Comparison of ENCODE assay signal across 16 cellular contexts in genomic region chr13:26459276-26460131, GRCh38.
DNase-seq lines count a peak whose midpoint lies in the region; ATAC-seq and TF ChIP-seq lines count a peak whose summit lies in the region.
"Had no signal": no experiment of that assay in that cellular context is flagged by ENCODE, and none has a peak within 500 bp of the region (broad histone marks: within the 10 kb centered on the region; RNA-seq: fewer than 3 reads in every experiment).

No MANE protein-coding gene starts in this region.

- peaks cover 29% of the 10 kb centered on the region for H3K27me3 Mint-ChIP-seq in type B pancreatic cell

- TF ChIP-seq CTCF in upper lobe of left lung (IDR thresholded peaks at IDR 0.05) (no peak), tibial artery (IDR thresholded peaks at IDR 0.05) (no peak), type B pancreatic cell (conservative IDR thresholded peaks at IDR 0.05) (no peak), brain microvascular endothelial cell (IDR thresholded peaks at IDR 0.05; ENCODE audit: low read depth, low read length, missing control alignments) (no peak)

- no peaks in the 10 kb centered on the region for H3K36me3 Mint-ChIP-seq in type B pancreatic cell
- H3K36me3 Mint-ChIP-seq: immature natural killer cell, mesothelial cell of epicardium had no signal

- H3K4me1 Mint-ChIP-seq in type B pancreatic cell (ENCODE audit: unreplicated experiment), result no peaks in the 10 kb centered on the region
- H3K4me1 Mint-ChIP-seq: immature natural killer cell, mesothelial cell of epicardium had no signal

- in situ Hi-C loops in brain microvascular endothelial cell (cut with HindIII; ENCODE audit: low pct_ligation_motif_present, low sequenced_read_pairs), result no loop called here

- H3K27me3 ChIP-seq in upper lobe of left lung, result no peaks in the 10 kb centered on the region
- H3K27me3 ChIP-seq in tibial artery, result no peaks in the 10 kb centered on the region
- H3K27me3 ChIP-seq in brain microvascular endothelial cell (replicated peaks), result no peaks in the 10 kb centered on the region

- H3K4me1 ChIP-seq in upper lobe of left lung (peaks cover 0 to 15% (median 1%) of the 10 kb centered on the region in 4 donors), tibial artery (peaks cover 0 to 17% (median 5%) of the 10 kb centered on the region in 4 donors)

- TF ChIP-seq EP300 in upper lobe of left lung (IDR thresholded peaks at IDR 0.05), result no peak

- H3K9me3 ChIP-seq in upper lobe of left lung (no peaks in the 10 kb centered on the region), tibial artery (no peaks in the 10 kb centered on the region)

- H3K9me3 Mint-ChIP-seq in type B pancreatic cell, result no peaks in the 10 kb centered on the region
- H3K9me3 Mint-ChIP-seq: immature natural killer cell, mesothelial cell of epicardium had no signal

- intact Hi-C loops in left colon (cut with DNase I, micrococcal nuclease), result no loop called here
- intact Hi-C loops in tibial artery (cut with DNase I; ENCODE audit: low total_unique reads), result no loop called here

- no peak overlapping the region for H3K4me3 Mint-ChIP-seq in type B pancreatic cell
- H3K4me3 Mint-ChIP-seq: immature natural killer cell, mesothelial cell of epicardium had no signal

- DNase-seq in M059J (ENCODE audit: low read depth), result peak; percentile 78
- DNase-seq in left colon, result no peak
- no peak for DNase-seq in upper lobe of left lung
- no peak for DNase-seq in tibial artery
- no peak for DNase-seq in type B pancreatic cell (ENCODE audit: extremely low spot score, unreplicated experiment)
- DNase-seq in brain microvascular endothelial cell, result no peak
- DNase-seq: activated CD8-positive, alpha-beta memory T cell treated with anti-CD3 and anti-CD28 coated beads for 24 hours; activated effector memory CD4-positive, alpha-beta T cell treated with Interleukin-2 at 50 U/mL for 16 hours; immature natural killer cell; NCI-H2081; NCI-H774; occipital lobe; T-helper 9 cell had no signal

- no peak for TF ChIP-seq POLR2A in upper lobe of left lung (IDR thresholded peaks at IDR 0.05)

- H3K36me3 ChIP-seq in upper lobe of left lung (no peaks in the 10 kb centered on the region), tibial artery (no peaks in the 10 kb centered on the region), brain microvascular endothelial cell (replicated peaks) (no peaks in the 10 kb centered on the region)

- H3K27ac ChIP-seq in cingulate gyrus (ENCODE audit: low read depth, low read length) (peak overlapping the region; percentile 16), upper lobe of left lung (peak overlapping the region; percentile 4 to 71 (median 50)), tibial artery (no peak overlapping the region), brain microvascular endothelial cell (no peak overlapping the region)

- no peak overlapping the region for H3K27ac Mint-ChIP-seq in type B pancreatic cell
- H3K27ac Mint-ChIP-seq: immature natural killer cell, mesothelial cell of epicardium had no signal

- H3K4me3 ChIP-seq in upper lobe of left lung (no peak overlapping the region), tibial artery (no peak overlapping the region), brain microvascular endothelial cell (ENCODE audit: low read depth, low read length) (no peak overlapping the region)
- H3K4me3 ChIP-seq: GM12878 had no signal

- ATAC-seq in left colon, result peak; percentile 88
- peak; percentile 47 to 76 for ATAC-seq in upper lobe of left lung (ENCODE audit: low FRiP score in 2 of 2)
- ATAC-seq: GM12878 had no signal

- 74 to 82% methylated on average over 9 of the region's 9 CpGs for WGBS in upper lobe of left lung, 2 donors

Comparison
In these comparisons a context has a peak if more than half of its experiments do, and no peak if none do; other contexts are left out.
1. H3K27ac ChIP-seq: peak in cingulate gyrus (single experiment) and upper lobe of left lung (4 of 4); none in tibial artery (0 of 2) and brain microvascular endothelial cell (single experiment).